Comparison of ENCODE assay signal across 28 cellular contexts in the genomic region with DNA sequence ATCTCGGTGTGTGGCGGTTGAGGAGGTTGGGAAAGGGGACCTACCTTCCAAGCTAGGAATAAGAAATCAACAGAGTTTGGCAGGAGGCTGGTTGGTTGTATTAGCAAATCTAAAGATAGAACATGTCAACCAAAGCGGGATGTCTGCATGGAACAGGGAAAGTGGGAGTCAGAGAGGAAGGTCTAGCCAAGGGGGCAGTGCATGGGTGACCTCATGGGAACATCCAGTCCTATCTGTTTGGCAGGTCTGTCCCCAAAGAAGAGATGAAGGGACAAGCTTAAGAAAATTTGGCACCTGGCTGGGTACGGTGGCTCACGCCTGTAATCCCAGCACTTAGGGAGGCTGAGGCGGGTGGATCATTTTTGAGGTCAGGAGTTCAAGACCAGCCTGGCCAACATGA.
"Had no signal": no experiment of that assay in that cellular context is flagged by ENCODE, and none has a peak within 500 bp of the region (broad histone marks: within the 10 kb centered on the region; RNA-seq: fewer than 3 reads in every experiment).

No MANE protein-coding gene starts in this region.

- DNase-seq: activated CD4-positive, alpha-beta memory T cell treated with anti-CD3 and anti-CD28 coated beads for 36 hours; activated CD4-positive, alpha-beta T cell treated with anti-CD3 and anti-CD28 coated beads for 36 hours; activated CD4-positive, alpha-beta T cell treated with anti-CD3 and anti-CD28 coated beads, Interleukin-2, amount 10 ng/mL, durations not matched to agents 24 days and 14 days; activated CD4-positive, CD25-positive, alpha-beta regulatory T cell; activated CD4-positive, CD25-positive, alpha-beta regulatory T cell treated with anti-CD3 and anti-CD28 coated beads, Interleukin-2, amount 50 U/mL, for 72 hours; activated CD8-positive, alpha-beta memory T cell treated with anti-CD3 and anti-CD28 coated beads, Interleukin-2, amount 10 ng/mL, durations not matched to agents 7 days and 5 days; activated CD8-positive, alpha-beta memory T cell treated with anti-CD3 and anti-CD28 coated beads, Interleukin-2, amount 50 U/mL, for 4 hours; activated CD8-positive, alpha-beta T cell treated with anti-CD3 and anti-CD28 coated beads, Interleukin-2, amount 10 ng/mL, durations not matched to agents 7 days and 5 days; activated effector memory CD4-positive, alpha-beta T cell treated with anti-CD3 and anti-CD28 coated beads, Interleukin-2, amount 50 U/mL, for 16 hours; activated naive CD4-positive, alpha-beta T cell treated with anti-CD3 and anti-CD28 coated beads for 36 hours; activated naive CD8-positive, alpha-beta T cell treated with anti-CD3 and anti-CD28 coated beads for 36 hours; activated naive CD8-positive, alpha-beta T cell treated with anti-CD3 and anti-CD28 coated beads, Interleukin-2, amount 50 U/mL, for 24 hours; activated T-cell treated with anti-CD3 and anti-CD28 coated beads, Interleukin-2, amount 50 U/mL, for 1 hour; activated T-cell treated with anti-CD3 and anti-CD28 coated beads, Interleukin-2, amount 50 U/mL, for 48 hours; adrenal gland; amygdala; aorta; body of pancreas; central memory CD4-positive, alpha-beta T cell; cerebellar nuclear complex; colonic mucosa; dorsolateral prefrontal cortex; effector memory CD4-positive, alpha-beta T cell; endodermal cell; foreskin fibroblast; glutamatergic neuron; T-helper 2 cell had no signal

- ATAC-seq: activated CD4-positive, alpha-beta T cell treated with anti-CD3 and anti-CD28 coated beads for 36 hours; activated CD8-positive, alpha-beta memory T cell treated with anti-CD3 and anti-CD28 coated beads, Interleukin-2, amount 10 ng/mL, durations not matched to agents 7 days and 5 days; activated CD8-positive, alpha-beta T cell treated with anti-CD3 and anti-CD28 coated beads, Interleukin-2, amount 10 ng/mL, durations not matched to agents 7 days and 5 days; activated naive CD8-positive, alpha-beta T cell treated with anti-CD3 and anti-CD28 coated beads, Interleukin-2, amount 50 U/mL, for 24 hours; body of pancreas; esophagus mucosa had no signal

- H3K27ac ChIP-seq: adrenal gland, body of pancreas, colonic mucosa, dorsolateral prefrontal cortex had no signal

- H3K36me3 ChIP-seq: adrenal gland, colonic mucosa had no signal

- H3K27me3 ChIP-seq: adrenal gland, body of pancreas, colonic mucosa, dorsolateral prefrontal cortex had no signal

- H3K4me3 ChIP-seq: adrenal gland, body of pancreas, colonic mucosa, dorsolateral prefrontal cortex had no signal

- H3K4me1 ChIP-seq: adrenal gland, body of pancreas, colonic mucosa had no signal

- H3K9me3 ChIP-seq: adrenal gland, body of pancreas, colonic mucosa had no signal
